Comparison of ENCODE assay signal across 17 cellular contexts in genomic region chr1:220326578-220326977, GRCh38. TPM values are rescaled to one million over a fixed set of nuclear protein-coding genes. Genes with fewer than 3 reads are reported as not detected.
DNase-seq lines count a peak whose midpoint lies in the region; ATAC-seq and TF ChIP-seq lines count a peak whose summit lies in the region.
"Had no signal": no experiment of that assay in that cellular context is flagged by ENCODE, and none has a peak within 500 bp of the region (broad histone marks: within the 10 kb centered on the region; RNA-seq: fewer than 3 reads in every experiment).

No MANE protein-coding gene starts in this region.

- POLR2A ChIA-PET in PC-9 (lab: Charles Lee; ENCODE audit: unreplicated experiment), result interaction anchor here (0.9 kb wide), 1 partner anchor 9 kb away, joined by 3 read pairs; no protein-coding TSS in a partner anchor

- CTCF ChIA-PET in PC-9 (lab: Charles Lee), result no interaction called here

- H4K20me1 ChIP-seq in H9 (ENCODE audit: control insufficient read depth, insufficient read depth, insufficient read length), result no peaks in the 10 kb centered on the region
- H4K20me1 ChIP-seq in PC-9 (ENCODE audit: insufficient read depth), result no peaks in the 10 kb centered on the region
- H4K20me1 ChIP-seq: BLaER1 treated with 17β-estradiol and CSF1 and Interleukin-3, amounts not matched to agents 10 nM and 100 nM had no signal

- H3K9ac ChIP-seq in H9 (ENCODE audit: extremely low read depth, insufficient read length, low read length), result no peak overlapping the region
- H3K9ac ChIP-seq: BLaER1 treated with 17β-estradiol and CSF1 and Interleukin-3, amounts not matched to agents 10 nM and 100 nM had no signal

- no peaks in the 10 kb centered on the region for H3K79me1 ChIP-seq in H9 (ENCODE audit: insufficient read depth, low read depth, low read length, poor library complexity, severe bottlenecking)

- H3K36me3 Mint-ChIP-seq in H9 (ENCODE audit: insufficient read depth in 1 of 3, low read depth in 3 of 3), result no peaks in the 10 kb centered on the region
- H3K36me3 Mint-ChIP-seq: naive B cell had no signal

- TF ChIP-seq CTCF in H9 (conservative IDR thresholded peaks at IDR 0.05) (no peak), PC-9 (conservative IDR thresholded peaks at IDR 0.05) (no peak), retinal pigment epithelial cell (conservative IDR thresholded peaks at IDR 0.05; ENCODE audit: low read depth, low read length) (no peak)

- H3K4ac ChIP-seq in H9 (ENCODE audit: low read depth, low read length), result no peak overlapping the region

- BruUV-seq in PC-9 (replicated peaks; lab: Mats Ljungman, UMichigan), result no TSS peak

- no peak overlapping the region for H3K14ac ChIP-seq in H9 (ENCODE audit: insufficient read depth, low read length)

- no peak overlapping the region for H2AK5ac ChIP-seq in H9 (ENCODE audit: insufficient read length, low read length)

- H3K4me1 ChIP-seq in H9 (ENCODE audit: insufficient read depth, low read length), result no peaks in the 10 kb centered on the region; the same call in 1 of the 2 replicates
- H3K4me1 ChIP-seq in PC-9 (replicated peaks; ENCODE audit: insufficient read depth), result peaks cover 16% of the 10 kb centered on the region

- H3K27me3 Mint-ChIP-seq in H9 (ENCODE audit: low read depth), result no peaks in the 10 kb centered on the region

- no peaks in the 10 kb centered on the region for H3K23me2 ChIP-seq in H9 (ENCODE audit: insufficient read length, low read depth, low read length, poor library complexity, severe bottlenecking)

- no peak overlapping the region for H2BK20ac ChIP-seq in H9 (ENCODE audit: low read depth, low read length, poor library complexity, severe bottlenecking)

- H3K27ac ChIP-seq in H9 (ENCODE audit: insufficient read length, low read depth, low read length) (no peak overlapping the region), PC-9 (peak overlapping the region; percentile 49; the same call in 1 of the 2 replicates)
- H3K27ac ChIP-seq: BLaER1 treated with 17β-estradiol and CSF1 and Interleukin-3, amounts not matched to agents 10 nM and 100 nM had no signal

- H3K79me2 ChIP-seq in H9 (ENCODE audit: insufficient read depth, low read length) (no peaks in the 10 kb centered on the region), PC-9 (ENCODE audit: low read depth) (no peaks in the 10 kb centered on the region)

- H2AFZ ChIP-seq in H9 (ENCODE audit: low read length), result no peak overlapping the region
- H2AFZ ChIP-seq in PC-9, result no peak overlapping the region

- H3K27ac Mint-ChIP-seq in H9, result peak overlapping the region in 2 of 3 experiments; percentile 63 to 75; a peak in 2 of 7 replicates
- H3K27ac Mint-ChIP-seq: activated CD8-positive, alpha-beta T cell treated with anti-CD3 and anti-CD28 coated beads for 36 hours; activated T-helper 2 cell treated with anti-CD3 and anti-CD28 coated beads, Interferon-gamma antibody, Interleukin-2, Interleukin-4, amounts not matched to agents 10 μg/mL and 5 μg/mL and 100 μg/mL, durations not matched to agents 14 hours and 24 hours and 36 hours; effector memory CD8-positive, alpha-beta T cell; naive B cell had no signal

- H3K9me3 Mint-ChIP-seq in H9, result no peaks in the 10 kb centered on the region
- H3K9me3 Mint-ChIP-seq: activated CD8-positive, alpha-beta T cell treated with anti-CD3 and anti-CD28 coated beads for 36 hours; activated T-helper 2 cell treated with anti-CD3 and anti-CD28 coated beads, Interferon-gamma antibody, Interleukin-2, Interleukin-4, amounts not matched to agents 10 μg/mL and 5 μg/mL and 100 μg/mL, durations not matched to agents 14 hours and 24 hours and 36 hours; effector memory CD8-positive, alpha-beta T cell; naive B cell had no signal

- H4K8ac ChIP-seq in H9 (replicated peaks; ENCODE audit: insufficient read length, low read depth, low read length), result no peak overlapping the region

- no peak for ATAC-seq in HG02981 (IDR thresholded peaks at IDR 0.05; ENCODE audit: unreplicated experiment)
- ATAC-seq: activated CD8-positive, alpha-beta T cell treated with anti-CD3 and anti-CD28 coated beads for 36 hours; effector memory CD8-positive, alpha-beta T cell had no signal

- H4K5ac ChIP-seq in H9 (ENCODE audit: insufficient read length, low read depth, low read length), result no peak overlapping the region

- H3T11ph ChIP-seq in H9 (ENCODE audit: low read length), result no peak overlapping the region

- no peak overlapping the region for H3K23ac ChIP-seq in H9 (ENCODE audit: insufficient read length, low read depth, low read length)

- no peak overlapping the region for H3K4me3 Mint-ChIP-seq in H9
- H3K4me3 Mint-ChIP-seq: activated CD8-positive, alpha-beta T cell treated with anti-CD3 and anti-CD28 coated beads for 36 hours; effector memory CD8-positive, alpha-beta T cell; naive B cell had no signal

- no peaks in the 10 kb centered on the region for H3K36me3 ChIP-seq in PC-9 (ENCODE audit: low read depth)
- H3K36me3 ChIP-seq: BLaER1 treated with 17β-estradiol and CSF1 and Interleukin-3, amounts not matched to agents 10 nM and 100 nM had no signal

- no peak overlapping the region for H3K4me2 ChIP-seq in H9 (ENCODE audit: insufficient read depth, insufficient read length, low read length)
- H3K4me2 ChIP-seq in PC-9, result peak overlapping the region; percentile 48; the same call in 1 of the 2 replicates
- H3K4me2 ChIP-seq: BLaER1 treated with 17β-estradiol and CSF1 and Interleukin-3, amounts not matched to agents 10 nM and 100 nM had no signal

- no peak overlapping the region for H3K4me3 ChIP-seq in PC-9
- no peak overlapping the region for H3K4me3 ChIP-seq in retinal pigment epithelial cell (ENCODE audit: low read length)
- H3K4me3 ChIP-seq: BLaER1 treated with 17β-estradiol and CSF1 and Interleukin-3, amounts not matched to agents 10 nM and 100 nM had no signal

- no peak overlapping the region for H4K91ac ChIP-seq in H9 (ENCODE audit: insufficient read length, low read depth, low read length)

- H3K18ac ChIP-seq in H9 (ENCODE audit: insufficient read length, low read depth, low read length), result no peak overlapping the region

- no peak overlapping the region for H2BK15ac ChIP-seq in H9 (ENCODE audit: low read depth, low read length)

- no peak overlapping the region for H2BK5ac ChIP-seq in H9 (ENCODE audit: insufficient read length, low read length)

- H2BK120ac ChIP-seq in H9 (ENCODE audit: low read depth, low read length, poor library complexity, severe bottlenecking), result no peak overlapping the region

- no CpG with 5 or more reads among the region's 2 CpGs for WGBS in H9 (ENCODE audit: extremely low coverage, insufficient read length, low lambda C conversion rate)

- no peak overlapping the region for H3K56ac ChIP-seq in H9 (ENCODE audit: insufficient read length, low read depth, low read length)

- no peak overlapping the region for H2BK12ac ChIP-seq in H9 (ENCODE audit: insufficient read length, low read depth, low read length)

- intact Hi-C loops in PC-9 (cut with micrococcal nuclease; ENCODE audit: unreplicated experiment), result loop anchor here (1.0 kb wide), 1 partner anchor 42 kb away; no protein-coding TSS in a partner anchor

- H3K27me3 ChIP-seq in H9 (ENCODE audit: insufficient read depth, low read length) (no peaks in the 10 kb centered on the region), PC-9 (ENCODE audit: insufficient read depth, low read depth) (no peaks in the 10 kb centered on the region)
- H3K27me3 ChIP-seq: BLaER1 treated with 17β-estradiol and CSF1 and Interleukin-3, amounts not matched to agents 10 nM and 100 nM had no signal

- peaks cover 47 to 49% of the 10 kb centered on the region in 2 experiments for H3K4me1 Mint-ChIP-seq in H9
- H3K4me1 Mint-ChIP-seq: naive B cell had no signal

- H3K9me2 ChIP-seq in PC-9 (ENCODE audit: insufficient read depth), result no peaks in the 10 kb centered on the region

- no peaks in the 10 kb centered on the region for H3K9me3 ChIP-seq in H9 (ENCODE audit: control insufficient read depth, low read depth, low read length)
- H3K9me3 ChIP-seq in PC-9 (ENCODE audit: insufficient read depth, low read depth), result no peaks in the 10 kb centered on the region
- H3K9me3 ChIP-seq: BLaER1 treated with 17β-estradiol and CSF1 and Interleukin-3, amounts not matched to agents 10 nM and 100 nM had no signal

- H3F3A ChIP-seq in PC-9 (ENCODE audit: insufficient read depth, low read depth), result peaks cover 8% of the 10 kb centered on the region

- DNase-seq in H9 (peak; percentile 43), PC-9 (peak; percentile 77 to 81), dedifferentiated amniotic fluid mesenchymal stem cell (ENCODE audit: extremely low spot score) (peak; percentile 45), retinal pigment epithelial cell (ENCODE audit: low read depth) (peak; percentile 57), foreskin melanocyte (no peak), medulla oblongata (ENCODE audit: extremely low spot score) (no peak)
- DNase-seq: activated CD8-positive, alpha-beta T cell treated with anti-CD3 and anti-CD28 coated beads for 36 hours; effector memory CD8-positive, alpha-beta T cell; glutamatergic neuron; Karpas-422; naive B cell; NCI-H2029; NCI-H526 treated with DMSO at 0.1 percent for 48 hours; stimulated activated CD4-positive, alpha-beta T cell treated with anti-CD3 and anti-CD28 coated beads, Interleukin-2, amount 100 ng/mL, for 48 hours had no signal

RNA-seq across cellular contexts. Expression of gene RAB3GAP2, which starts 54.3 kb away (rescaled TPM):
- 41.6 and 48.3 TPM in 2 replicates for total RNA-seq in H9 (2021)
- 48.8 and 51.0 TPM in 2 replicates for total RNA-seq in PC-9 (2021)

Comparison
In these comparisons a context has a peak if more than half of its experiments do, and no peak if none do; other contexts are left out.
1. DNase-seq: peak in H9 (single experiment), PC-9 (2 of 2), dedifferentiated amniotic fluid mesenchymal stem cell (single experiment) and retinal pigment epithelial cell (single experiment); none in foreskin melanocyte (single experiment) and medulla oblongata (single experiment).